ENCODE assay signal across 15 cellular contexts in genomic region chr10:24331457-24331856, GRCh38.
DNase-seq lines count a peak whose midpoint lies in the region; ATAC-seq, FAIRE-seq and TF ChIP-seq lines count a peak whose summit lies in the region.
"Had no signal": no experiment of that assay in that cellular context is flagged by ENCODE, and none has a peak within 500 bp of the region (broad histone marks: within the 10 kb centered on the region; RNA-seq: fewer than 3 reads in every experiment).

No MANE protein-coding gene starts in this region.

- TF ChIP-seq RAD21 in H1 (IDR thresholded peaks at IDR 0.05 in 1 of 2, conservative IDR thresholded peaks at IDR 0.05 in 1 of 2; ENCODE audit: low read depth in 2 of 2, low read length in 2 of 2), result no peak

- no peak overlapping the region for H3K4me3 Mint-ChIP-seq in stimulated activated memory B cell treated with anti-CD40 and anti-IgM and Interleukin-4, amounts not matched to agents 10 μg/mL and 1 μg/mL and 100 μg/mL, for 72 hours
- no peak overlapping the region for H3K4me3 Mint-ChIP-seq in effector memory CD8-positive, alpha-beta T cell
- H3K4me3 Mint-ChIP-seq: stimulated activated naive B cell treated with anti-CD40 and anti-IgM and Interleukin-4, amounts not matched to agents 10 μg/mL and 1 μg/mL and 100 μg/mL, for 72 hours had no signal

- no peak overlapping the region for H3K56ac ChIP-seq in H1 (replicated peaks; ENCODE audit: insufficient read length, low read depth, low read length)

- no peaks in the 10 kb centered on the region for H4K20me1 ChIP-seq in H1 (replicated peaks in 1 of 2; ENCODE audit: control insufficient read depth in 1 of 2, insufficient read depth in 2 of 2, low read length in 2 of 2)

- peaks cover 0 to 4% (median 0%) of the 10 kb centered on the region in 4 experiments; a peak in 1 of 8 replicates for H3K36me3 ChIP-seq in H1 (ENCODE audit: control insufficient read depth in 2 of 4, insufficient read depth in 4 of 4, low read length in 3 of 4)
- no peaks in the 10 kb centered on the region for H3K36me3 ChIP-seq in lower lobe of right lung
- H3K36me3 ChIP-seq: ascending aorta had no signal

- H3K27me3 ChIP-seq in H1 (replicated peaks in 1 of 4; ENCODE audit: control insufficient read depth in 3 of 4, extremely low read depth in 1 of 4, insufficient read depth in 3 of 4, low read length in 3 of 4) (no peaks in the 10 kb centered on the region), lower lobe of right lung (ENCODE audit: low read depth) (no peaks in the 10 kb centered on the region)
- H3K27me3 ChIP-seq: ascending aorta had no signal

- WGBS in H1 (ENCODE audit: extremely low coverage in 1 of 2, insufficient coverage in 1 of 2, insufficient read length in 1 of 2, insufficient replicate concordance in 2 of 2, low coverage in 1 of 2, low lambda C conversion rate in 2 of 2, missing lambda C conversion rate in 1 of 2), 2 experiments, result 80% methylated on average over 5 of the region's 5 CpGs; no CpG with 5 or more reads in 1 of the 2 experiments

- POLR2A ChIA-PET in H1 (lab: Charles Lee; ENCODE audit: partially characterized antibody), result interaction anchor here (0.9 kb wide), 1 partner anchor 15 kb away, joined by 4 read pairs; no protein-coding TSS in a partner anchor

- peaks cover 0 to 6% of the 10 kb centered on the region in 2 experiments; a peak in 1 of 4 replicates for H3K9me3 ChIP-seq in H1 (ENCODE audit: insufficient read depth in 2 of 2, low read depth in 1 of 2, low read length in 1 of 2)
- peaks cover 17% of the 10 kb centered on the region for H3K9me3 ChIP-seq in lower lobe of right lung

- TF ChIP-seq EP300 in H1 (IDR thresholded peaks at IDR 0.05; ENCODE audit: borderline replicate concordance in 1 of 2, low read depth in 2 of 2, low read length in 2 of 2), result no peak

- H2AK5ac ChIP-seq in H1 (ENCODE audit: low read depth, low read length), result no peak overlapping the region

- no peak overlapping the region for H2AFZ ChIP-seq in H1 (ENCODE audit: low read length)

- H3K4me3 ChIP-seq in H1 (ENCODE audit: extremely low read depth in 1 of 4, insufficient read depth in 2 of 4, low read depth in 3 of 4, low read length in 4 of 4) (no peak overlapping the region), lower lobe of right lung (no peak overlapping the region)
- H3K4me3 ChIP-seq: ascending aorta had no signal

- H2BK5ac ChIP-seq in H1 (ENCODE audit: low read depth, low read length), result no peak overlapping the region

- no peaks in the 10 kb centered on the region for H3K79me1 ChIP-seq in H1 (ENCODE audit: low read depth, low read length)

- no peak for DNase-seq in Right ventricle myocardium inferior (ENCODE audit: missing footprints)
- DNase-seq in cardiac septum (ENCODE audit: low spot score), result no peak
- DNase-seq in H1 (ENCODE audit: low read depth in 1 of 2, low spot score in 2 of 2), result peak in 1 of 2 experiments; percentile 2
- peak; percentile 51 for DNase-seq in lower lobe of right lung
- DNase-seq in activated CD4-positive, alpha-beta T cell treated with anti-CD3 and anti-CD28 coated beads for 4 hours, result no peak
- DNase-seq in effector memory CD8-positive, alpha-beta T cell, result no peak
- DNase-seq: glutamatergic neuron; GOT3; MM.1S; NCI-H774; stimulated activated naive B cell treated with anti-CD40 and anti-IgM and Interleukin-4, amounts not matched to agents 10 μg/mL and 1 μg/mL and 100 μg/mL, for 72 hours had no signal

- intact Hi-C loops in Right ventricle myocardium inferior (cut with DNase I) (loop anchor here (5.0 kb wide), 1 partner anchor 51 kb away; no protein-coding TSS in a partner anchor), cardiac septum (cut with DNase I) (no loop called here), lower lobe of right lung (cut with DNase I) (no loop called here)

- no peak overlapping the region for H2BK120ac ChIP-seq in H1 (replicated peaks; ENCODE audit: low read depth, low read length)

- H3K4me2 ChIP-seq in H1 (ENCODE audit: insufficient read depth in 1 of 2, low read depth in 2 of 2, low read length in 2 of 2), result no peak overlapping the region

- H3K79me2 ChIP-seq in H1 (ENCODE audit: control insufficient read depth in 1 of 2, insufficient read depth in 2 of 2, low read length in 2 of 2), result no peaks in the 10 kb centered on the region

- TF ChIP-seq POLR2A in H1 (IDR thresholded peaks at IDR 0.05; ENCODE audit: control extremely low read depth in 1 of 2, low read depth in 2 of 2, low read length in 2 of 2), result no peak

- H2BK20ac ChIP-seq in H1 (ENCODE audit: low read length), result no peak overlapping the region

- H3K4me1 Mint-ChIP-seq in stimulated activated memory B cell treated with anti-CD40 and anti-IgM and Interleukin-4, amounts not matched to agents 10 μg/mL and 1 μg/mL and 100 μg/mL, for 72 hours, result no peaks in the 10 kb centered on the region
- no peaks in the 10 kb centered on the region for H3K4me1 Mint-ChIP-seq in effector memory CD8-positive, alpha-beta T cell (ENCODE audit: low read depth in 2 of 2)
- H3K4me1 Mint-ChIP-seq: stimulated activated naive B cell treated with anti-CD40 and anti-IgM and Interleukin-4, amounts not matched to agents 10 μg/mL and 1 μg/mL and 100 μg/mL, for 72 hours had no signal

- no peak overlapping the region for H4K8ac ChIP-seq in H1 (ENCODE audit: extremely low read depth, insufficient read depth, low read length)

- no peak overlapping the region for H4K5ac ChIP-seq in H1 (ENCODE audit: insufficient read length, low read depth, low read length)

- no peaks in the 10 kb centered on the region for H3K36me3 Mint-ChIP-seq in stimulated activated memory B cell treated with anti-CD40 and anti-IgM and Interleukin-4, amounts not matched to agents 10 μg/mL and 1 μg/mL and 100 μg/mL, for 72 hours
- H3K36me3 Mint-ChIP-seq in effector memory CD8-positive, alpha-beta T cell (ENCODE audit: insufficient read depth), result no peaks in the 10 kb centered on the region
- H3K36me3 Mint-ChIP-seq: stimulated activated naive B cell treated with anti-CD40 and anti-IgM and Interleukin-4, amounts not matched to agents 10 μg/mL and 1 μg/mL and 100 μg/mL, for 72 hours had no signal

- H4K91ac ChIP-seq in H1 (replicated peaks; ENCODE audit: insufficient read length, low read length), result no peak overlapping the region

- H3K27ac Mint-ChIP-seq in stimulated activated memory B cell treated with anti-CD40 and anti-IgM and Interleukin-4, amounts not matched to agents 10 μg/mL and 1 μg/mL and 100 μg/mL, for 72 hours, result no peak overlapping the region
- H3K27ac Mint-ChIP-seq in effector memory CD8-positive, alpha-beta T cell, result no peak overlapping the region
- H3K27ac Mint-ChIP-seq: stimulated activated naive B cell treated with anti-CD40 and anti-IgM and Interleukin-4, amounts not matched to agents 10 μg/mL and 1 μg/mL and 100 μg/mL, for 72 hours had no signal

- no peak overlapping the region for H3K18ac ChIP-seq in H1 (ENCODE audit: extremely low read depth, low read length)

- H3K27ac ChIP-seq in H1 (ENCODE audit: low read depth, low read length) (no peak overlapping the region), lower lobe of right lung (peak overlapping the region; percentile 51)

- no peak overlapping the region for H3K23ac ChIP-seq in H1 (ENCODE audit: insufficient read length)

- H2BK15ac ChIP-seq in H1 (ENCODE audit: low read length), result no peak overlapping the region

- H3K27me3 Mint-ChIP-seq in stimulated activated memory B cell treated with anti-CD40 and anti-IgM and Interleukin-4, amounts not matched to agents 10 μg/mL and 1 μg/mL and 100 μg/mL, for 72 hours, result no peaks in the 10 kb centered on the region
- no peaks in the 10 kb centered on the region for H3K27me3 Mint-ChIP-seq in effector memory CD8-positive, alpha-beta T cell
- H3K27me3 Mint-ChIP-seq: stimulated activated naive B cell treated with anti-CD40 and anti-IgM and Interleukin-4, amounts not matched to agents 10 μg/mL and 1 μg/mL and 100 μg/mL, for 72 hours had no signal

- no peak for TF ChIP-seq CTCF in H1 (IDR thresholded peaks at IDR 0.05; ENCODE audit: control extremely low read depth in 1 of 3, insufficient read depth in 1 of 3, low read depth in 1 of 3, low read length in 3 of 3)
- TF ChIP-seq CTCF in lower lobe of right lung (IDR thresholded peaks at IDR 0.05), result no peak

- H3K4me1 ChIP-seq in H1 (replicated peaks in 1 of 4; ENCODE audit: control insufficient read depth in 3 of 4, insufficient read depth in 4 of 4, low read length in 3 of 4) (no peaks in the 10 kb centered on the region), lower lobe of right lung (peaks cover 11% of the 10 kb centered on the region)

- no peak overlapping the region for H3K14ac ChIP-seq in H1 (ENCODE audit: insufficient read length)

- H3K23me2 ChIP-seq in H1 (ENCODE audit: low read depth, low read length), result no peaks in the 10 kb centered on the region

- no peak overlapping the region for H3K9ac ChIP-seq in H1 (replicated peaks in 1 of 4; ENCODE audit: extremely low read depth in 1 of 4, low read depth in 3 of 4, low read length in 3 of 4)

- peaks cover 8% of the 10 kb centered on the region for H3K9me3 Mint-ChIP-seq in stimulated activated memory B cell treated with anti-CD40 and anti-IgM and Interleukin-4, amounts not matched to agents 10 μg/mL and 1 μg/mL and 100 μg/mL, for 72 hours
- H3K9me3 Mint-ChIP-seq in effector memory CD8-positive, alpha-beta T cell, result peaks cover 7 to 8% of the 10 kb centered on the region in 2 donors

- FAIRE-seq in H1 (lab: Jason Lieb, UNC), result peak; percentile 55
- FAIRE-seq: G401.6 had no signal

- H3K4ac ChIP-seq in H1 (replicated peaks; ENCODE audit: insufficient read length, low read depth, low read length), result no peak overlapping the region

- ATAC-seq in Right ventricle myocardium inferior (peak; percentile 57), lower lobe of right lung (peak; percentile 46 to 50), HG02840 (IDR thresholded peaks at IDR 0.05; ENCODE audit: low FRiP score, unreplicated experiment) (no peak)
- no peak for ATAC-seq in stimulated activated memory B cell treated with anti-CD40 and anti-IgM and Interleukin-4, amounts not matched to agents 10 μg/mL and 1 μg/mL and 100 μg/mL, for 72 hours
- ATAC-seq in effector memory CD8-positive, alpha-beta T cell (replicated peaks), result no peak
- ATAC-seq: stimulated activated naive B cell treated with anti-CD40 and anti-IgM and Interleukin-4, amounts not matched to agents 10 μg/mL and 1 μg/mL and 100 μg/mL, for 72 hours had no signal

- no peak overlapping the region for H2BK12ac ChIP-seq in H1 (ENCODE audit: low read depth, low read length)

- CTCF ChIA-PET in H1 (lab: Charles Lee; ENCODE audit: partially characterized antibody), result interaction anchor here (0.6 to 1.9 kb wide), 4 partner anchors 12 to 164 kb away, joined by 3 to 9 read pairs (median 4); no protein-coding TSS in a partner anchor

TF ChIP-seq in H1, 55 proteins besides CTCF, POLR2A, EP300 and RAD21 (continues in another document):
- TF ChIP-seq SAP30 (IDR thresholded peaks at IDR 0.05; ENCODE audit: insufficient read depth, insufficient replicate concordance, low read length), result no peak
- no peak for TF ChIP-seq GTF2F1 (IDR thresholded peaks at IDR 0.05; ENCODE audit: borderline replicate concordance, low read depth, low read length)
- no peak for TF ChIP-seq CBX5 (IDR thresholded peaks at IDR 0.05; ENCODE audit: low read depth, low read length)
- TF ChIP-seq TBP (IDR thresholded peaks at IDR 0.05; ENCODE audit: low read depth, low read length), result no peak

Comparison
In these comparisons a context has a peak if more than half of its experiments do, and no peak if none do; other contexts are left out.
1. ATAC-seq: peak in Right ventricle myocardium inferior (single experiment) and lower lobe of right lung (2 of 2); none in stimulated activated memory B cell treated with anti-CD40 and anti-IgM and Interleukin-4, amounts not matched to agents 10 μg/mL and 1 μg/mL and 100 μg/mL, for 72 hours (single experiment), HG02840 (single experiment) and effector memory CD8-positive, alpha-beta T cell (single experiment).